ENCODE assay signal across 9 cellular contexts in the genomic region with DNA sequence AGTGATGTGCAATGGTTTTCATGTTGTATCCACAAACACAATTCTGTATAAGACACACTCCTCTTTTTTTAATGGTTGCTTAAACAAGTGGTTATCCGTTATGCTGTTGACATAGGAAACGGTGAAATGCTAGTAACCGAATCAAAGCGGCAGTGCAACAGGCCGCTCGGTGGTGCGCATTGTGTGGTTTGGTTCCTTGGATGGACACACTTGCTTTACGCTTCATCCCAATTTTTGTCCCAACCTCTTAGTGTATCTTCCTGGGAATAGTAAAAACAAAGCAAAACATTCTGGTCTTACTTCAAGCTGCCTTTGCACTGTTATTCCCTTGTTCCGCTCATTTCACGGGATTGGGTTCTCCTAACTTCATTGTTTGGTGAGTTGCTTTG. TPM values are rescaled to one million over a fixed set of nuclear protein-coding genes. Genes with fewer than 3 reads are reported as not detected.
DNase-seq lines count a peak whose midpoint lies in the region; TF ChIP-seq lines count a peak whose summit lies in the region.
"Had no signal": no experiment of that assay in that cellular context is flagged by ENCODE, and none has a peak within 500 bp of the region (broad histone marks: within the 10 kb centered on the region; RNA-seq: fewer than 3 reads in every experiment).

No MANE protein-coding gene starts in this region.

- peak overlapping the region; percentile 38 for H3K4me3 ChIP-seq in A673 (ENCODE audit: low read depth, low read length, poor library complexity, severe bottlenecking)
- peak overlapping the region; percentile 62 for H3K4me3 ChIP-seq in HUES6 (ENCODE audit: low read depth, low read length)
- peak overlapping the region; percentile 70 to 73 for H3K4me3 ChIP-seq in cardiac fibroblast (replicated peaks in 1 of 2; ENCODE audit: low read depth in 2 of 2, low read length in 2 of 2)
- H3K4me3 ChIP-seq in mononuclear cell (ENCODE audit: low read length), result peak overlapping the region; percentile 79

- POLR2A ChIA-PET in A673 (lab: Charles Lee; ENCODE audit: low non-redundant PET), result interaction anchor here (0.6 kb wide), 1 partner anchor 223 kb away, joined by 9 read pairs; no protein-coding TSS in a partner anchor

- no peak overlapping the region for H3K9ac ChIP-seq in HUES6 (ENCODE audit: low read length)

- no TSS peak for BruUV-seq in A673 (replicated peaks; lab: Mats Ljungman, UMichigan)

- CTCF ChIA-PET in A673 (lab: Charles Lee), result no interaction called here

- TF ChIP-seq CTCF in A673 (conservative IDR thresholded peaks at IDR 0.05; ENCODE audit: low read depth, low read length) (no peak), cardiac fibroblast (IDR thresholded peaks at IDR 0.05; ENCODE audit: low read depth, low read length) (no peak)

- no peaks in the 10 kb centered on the region for H3K9me3 ChIP-seq in A673 (ENCODE audit: low read depth, low read length, poor library complexity, severe bottlenecking)
- no peaks in the 10 kb centered on the region for H3K9me3 ChIP-seq in HUES6 (ENCODE audit: control insufficient read depth, insufficient read depth, low read depth, low read length)
- H3K9me3 ChIP-seq in mononuclear cell (ENCODE audit: low read depth, low read length), result no peaks in the 10 kb centered on the region

- intact Hi-C loops in A673 (cut with micrococcal nuclease; ENCODE audit: unreplicated experiment), result loop anchor here (5.0 kb wide), 1 partner anchor 159 kb away; no protein-coding TSS in a partner anchor

- no peaks in the 10 kb centered on the region for H3K4me1 ChIP-seq in A673 (ENCODE audit: insufficient read depth, low read length, poor library complexity, severe bottlenecking)
- peaks cover 20% of the 10 kb centered on the region for H3K4me1 ChIP-seq in HUES6 (ENCODE audit: control insufficient read depth, insufficient read depth, low read length)
- peaks cover 87% of the 10 kb centered on the region for H3K4me1 ChIP-seq in mononuclear cell (ENCODE audit: insufficient read depth, low read length)

- no peak for DNase-seq in A673 (ENCODE audit: low spot score)
- no peak for DNase-seq in cardiac fibroblast (ENCODE audit: low read depth in 2 of 2)
- DNase-seq in NK-92 (lab: John Stamatoyannopoulos, UW; ENCODE audit: unreplicated experiment), result no peak
- DNase-seq in AG08396 (ENCODE audit: low spot score), result no peak
- no peak for DNase-seq in substantia nigra (lab: John Stamatoyannopoulos, UW)
- DNase-seq in NCI-H345 treated with DMSO at 0.1 percent for 48 hours (lab: John Stamatoyannopoulos, UW; ENCODE audit: unreplicated experiment), result no peak

- peaks cover 61% of the 10 kb centered on the region for H3K27me3 ChIP-seq in A673 (replicated peaks; ENCODE audit: insufficient read depth, low read depth, low read length, poor library complexity)
- H3K27me3 ChIP-seq in HUES6 (ENCODE audit: control insufficient read depth, insufficient read depth, low read length), result peaks cover 77% of the 10 kb centered on the region
- H3K27me3 ChIP-seq in mononuclear cell (ENCODE audit: insufficient read depth, low read length), result no peaks in the 10 kb centered on the region

- H3K27ac ChIP-seq in A673 (ENCODE audit: low read depth, low read length, poor library complexity, severe bottlenecking) (no peak overlapping the region), HUES6 (ENCODE audit: low read depth, low read length) (no peak overlapping the region), substantia nigra (ENCODE audit: low read depth, low read length, poor library complexity, severe bottlenecking) (no peak overlapping the region)

- H3K36me3 ChIP-seq in A673 (ENCODE audit: insufficient read depth, low read length, poor library complexity, severe bottlenecking), result no peaks in the 10 kb centered on the region
- H3K36me3 ChIP-seq in HUES6 (ENCODE audit: control insufficient read depth, insufficient read depth, low read length), result no peaks in the 10 kb centered on the region

RNA-seq across cellular contexts. Expression of a gene that starts 0.6 kb away (rescaled TPM):
- total RNA-seq in A673 (2021), result not detected in 2 replicates
- 46.7 TPM for total RNA-seq in mononuclear cell
- total RNA-seq: temporal lobe had no signal

RNA-seq across cellular contexts. Expression of a gene that starts 46.0 kb away (rescaled TPM):
- total RNA-seq in A673 (2021) (not detected in 2 replicates), mononuclear cell (3.8 TPM)

Comparison
In these comparisons a context has a peak if more than half of its experiments do, and no peak if none do; other contexts are left out.
1. RNA of a gene that starts 0.6 kb away (total RNA-seq): 46.7 TPM in mononuclear cell (single experiment); not detected in A673; every median in the first group is over 10 times any median in the second.
2. Peak in every context shown above with its lines, with median percentiles within 50 percentile points of each other: H3K4me3 ChIP-seq.